11 cellular contexts compared by ENCODE assay signal in genomic region chr1:40627987-40628902, GRCh38. TPM values are rescaled to one million over a fixed set of nuclear protein-coding genes. Genes with fewer than 3 reads are reported as not detected.
A peak's percentile ranks its signal among the peaks of the same experiment; 100 is the strongest.
DNase-seq lines count a peak whose midpoint lies in the region; ATAC-seq and TF ChIP-seq lines count a peak whose summit lies in the region.
"Had no signal": no experiment of that assay in that cellular context is flagged by ENCODE, and none has a peak within 500 bp of the region (broad histone marks: within the 10 kb centered on the region; RNA-seq: fewer than 3 reads in every experiment).

No MANE protein-coding gene starts in this region.

- H3K36me3 ChIP-seq in PC-3 (ENCODE audit: low read depth, low read length) (no peaks in the 10 kb centered on the region), osteoblast (ENCODE audit: insufficient read depth, low read length) (no peaks in the 10 kb centered on the region)
- H3K36me3 ChIP-seq: neutrophil had no signal

- POLR2A ChIA-PET in activated CD4-positive, alpha-beta T cell treated with anti-CD3 and anti-CD28 coated beads, Interleukin-2, amount 10 ng/mL, durations not matched to agents 7 days and 5 days (lab: Charles Lee): no interaction called here
- POLR2A ChIA-PET in PC-3 (lab: Charles Lee; ENCODE audit: unreplicated experiment): no interaction called here

- H3K27me3 ChIP-seq in PC-3 (ENCODE audit: low read length) (no peaks in the 10 kb centered on the region), osteoblast (ENCODE audit: insufficient read depth, low read length) (peaks cover 10% of the 10 kb centered on the region)

- peaks cover 24% of the 10 kb centered on the region for H3K4me1 Mint-ChIP-seq in activated CD4-positive, alpha-beta T cell treated with anti-CD3 and anti-CD28 coated beads, Interleukin-2, amount 10 ng/mL, durations not matched to agents 7 days and 5 days
- no peaks in the 10 kb centered on the region for H3K4me1 Mint-ChIP-seq in mesothelial cell of epicardium

- TF ChIP-seq CTCF in PC-3 (conservative IDR thresholded peaks at IDR 0.05; ENCODE audit: low read depth, low read length): no peak
- TF ChIP-seq CTCF in osteoblast (IDR thresholded peaks at IDR 0.05; ENCODE audit: extremely low read depth, low read depth, low read length): no peak
- TF ChIP-seq CTCF in mesothelial cell of epicardium (IDR thresholded peaks at IDR 0.05; ENCODE audit: unreplicated experiment): no peak

- no peak overlapping the region for H3K9ac ChIP-seq in PC-3 (ENCODE audit: low read length)

- intact Hi-C loops in PC-3 (cut with micrococcal nuclease): loop anchor here (5.0 kb wide), 1 partner anchor 39 kb away; the partner anchor contains the start of gene RIMS3

- peaks cover 16% of the 10 kb centered on the region for H3K4me1 ChIP-seq in PC-3 (ENCODE audit: insufficient read depth, low read length)
- no peaks in the 10 kb centered on the region for H3K4me1 ChIP-seq in osteoblast (ENCODE audit: insufficient read depth, low read length)
- H3K4me1 ChIP-seq: A549 had no signal

- no peaks in the 10 kb centered on the region for H3K27me3 Mint-ChIP-seq in activated CD4-positive, alpha-beta T cell treated with anti-CD3 and anti-CD28 coated beads, Interleukin-2, amount 10 ng/mL, durations not matched to agents 7 days and 5 days
- H3K27me3 Mint-ChIP-seq in mesothelial cell of epicardium (ENCODE audit: low read depth): no peaks in the 10 kb centered on the region

- H3K9me3 ChIP-seq in PC-3 (ENCODE audit: low read length): no peaks in the 10 kb centered on the region
- no peaks in the 10 kb centered on the region for H3K9me3 ChIP-seq in osteoblast (ENCODE audit: low read depth, low read length)
- H3K9me3 ChIP-seq: A549, neutrophil had no signal

- H3K9me3 Mint-ChIP-seq in activated CD4-positive, alpha-beta T cell treated with anti-CD3 and anti-CD28 coated beads, Interleukin-2, amount 10 ng/mL, durations not matched to agents 7 days and 5 days: no peaks in the 10 kb centered on the region
- no peaks in the 10 kb centered on the region for H3K9me3 Mint-ChIP-seq in mesothelial cell of epicardium

- H3K9me2 ChIP-seq in PC-3 (replicated peaks; ENCODE audit: low read length): no peaks in the 10 kb centered on the region

- no peaks in the 10 kb centered on the region for H4K20me1 ChIP-seq in PC-3 (ENCODE audit: low read length)
- no peaks in the 10 kb centered on the region for H4K20me1 ChIP-seq in osteoblast (ENCODE audit: insufficient read depth, low read length)

- no peak overlapping the region for H3K4me3 Mint-ChIP-seq in activated CD4-positive, alpha-beta T cell treated with anti-CD3 and anti-CD28 coated beads, Interleukin-2, amount 10 ng/mL, durations not matched to agents 7 days and 5 days
- no peak overlapping the region for H3K4me3 Mint-ChIP-seq in mesothelial cell of epicardium

- H3K79me2 ChIP-seq in PC-3 (ENCODE audit: low read length): no peaks in the 10 kb centered on the region
- H3K79me2 ChIP-seq in osteoblast (ENCODE audit: insufficient read depth, low read length): no peaks in the 10 kb centered on the region

- H3K4me3 ChIP-seq in PC-3 (ENCODE audit: low read length) (no peak overlapping the region), osteoblast (ENCODE audit: insufficient read depth, low read length) (no peak overlapping the region)
- H3K4me3 ChIP-seq: A549, SK-N-MC had no signal

- H2AFZ ChIP-seq in PC-3 (ENCODE audit: low read length) (no peak overlapping the region), osteoblast (ENCODE audit: low read length) (no peak overlapping the region)

- DNase-seq in activated CD4-positive, alpha-beta T cell treated with anti-CD3 and anti-CD28 coated beads, Interleukin-2, amount 10 ng/mL, durations not matched to agents 7 days and 5 days: peak; percentile 12
- DNase-seq in activated CD4-positive, alpha-beta T cell treated with anti-CD3 and anti-CD28 coated beads for 4 hours: no peak
- DNase-seq in PC-3 (peak; percentile 7), osteoblast (ENCODE audit: insufficient read length, low spot score, missing footprints) (peak; percentile 51), retina (no peak), NCI-H2227 treated with DMSO at 0.1 percent for 48 hours (lab: John Stamatoyannopoulos, UW) (no peak), mesothelial cell of epicardium (ENCODE audit: low spot score in 2 of 2, unreplicated experiment in 2 of 2) (no peak)

- H3K27ac Mint-ChIP-seq in activated CD4-positive, alpha-beta T cell treated with anti-CD3 and anti-CD28 coated beads, Interleukin-2, amount 10 ng/mL, durations not matched to agents 7 days and 5 days: peak overlapping the region; percentile 76
- no peak overlapping the region for H3K27ac Mint-ChIP-seq in mesothelial cell of epicardium

- no TSS peak for BruUV-seq in PC-3 (replicated peaks; lab: Mats Ljungman, UMichigan)

- H3F3A ChIP-seq in PC-3 (ENCODE audit: low read length, unreplicated experiment): no peaks in the 10 kb centered on the region

- ATAC-seq in GM21576 (IDR thresholded peaks at IDR 0.05; ENCODE audit: unreplicated experiment) (peak; percentile 56), PC-3 (no peak)
- ATAC-seq: A549 had no signal

- no peak overlapping the region for H3K4me2 ChIP-seq in PC-3 (ENCODE audit: low read length)
- H3K4me2 ChIP-seq in osteoblast (ENCODE audit: insufficient read depth, low read length): no peak overlapping the region
- H3K4me2 ChIP-seq: A549 had no signal

- peaks cover 3% of the 10 kb centered on the region for H3K36me3 Mint-ChIP-seq in activated CD4-positive, alpha-beta T cell treated with anti-CD3 and anti-CD28 coated beads, Interleukin-2, amount 10 ng/mL, durations not matched to agents 7 days and 5 days (ENCODE audit: low read depth)
- peaks cover 2% of the 10 kb centered on the region for H3K36me3 Mint-ChIP-seq in mesothelial cell of epicardium

- H3K27ac ChIP-seq in PC-3 (ENCODE audit: low read length) (no peak overlapping the region), osteoblast (ENCODE audit: low read depth, low read length) (no peak overlapping the region)
- H3K27ac ChIP-seq: A549, neutrophil, SK-N-MC had no signal

- CTCF ChIA-PET in activated CD4-positive, alpha-beta T cell treated with anti-CD3 and anti-CD28 coated beads, Interleukin-2, amount 10 ng/mL, durations not matched to agents 7 days and 5 days (lab: Charles Lee): interaction anchor here (1.5 to 1.7 kb wide), 3 partner anchors 12 to 31 kb away, joined by 3 to 4 read pairs (median 3); no protein-coding TSS in a partner anchor
- CTCF ChIA-PET in PC-3 (lab: Charles Lee): no interaction called here

RNA-seq across cellular contexts. Expression of gene RIMS3, which starts 37.2 kb away (rescaled TPM):
- 1 to 10 TPM; 4.0 to 5.4 TPM for total RNA-seq in activated CD4-positive, alpha-beta T cell treated with anti-CD3 and anti-CD28 coated beads, Interleukin-2, amount 10 ng/mL, durations not matched to agents 7 days and 5 days
- total RNA-seq in PC-3 (2014; rRNA removed): 2.9 and 4.2 TPM in 2 replicates
- 3.5 and 6.2 TPM in 2 replicates for total RNA-seq in osteoblast
- total RNA-seq in mesothelial cell of epicardium: 12.5 to 13.0 TPM (median 12.9 TPM) in 3 replicates

Comparison
In these comparisons a context has a peak if more than half of its experiments do, and no peak if none do; other contexts are left out.
1. DNase-seq: peak in activated CD4-positive, alpha-beta T cell treated with anti-CD3 and anti-CD28 coated beads, Interleukin-2, amount 10 ng/mL, durations not matched to agents 7 days and 5 days (single experiment), PC-3 (single experiment) and osteoblast (single experiment); none in activated CD4-positive, alpha-beta T cell treated with anti-CD3 and anti-CD28 coated beads for 4 hours (0 of 2), retina (single experiment), NCI-H2227 treated with DMSO at 0.1 percent for 48 hours (single experiment) and mesothelial cell of epicardium (0 of 2).